Comparison of ENCODE assay signal across 27 cellular contexts in the genomic region with DNA sequence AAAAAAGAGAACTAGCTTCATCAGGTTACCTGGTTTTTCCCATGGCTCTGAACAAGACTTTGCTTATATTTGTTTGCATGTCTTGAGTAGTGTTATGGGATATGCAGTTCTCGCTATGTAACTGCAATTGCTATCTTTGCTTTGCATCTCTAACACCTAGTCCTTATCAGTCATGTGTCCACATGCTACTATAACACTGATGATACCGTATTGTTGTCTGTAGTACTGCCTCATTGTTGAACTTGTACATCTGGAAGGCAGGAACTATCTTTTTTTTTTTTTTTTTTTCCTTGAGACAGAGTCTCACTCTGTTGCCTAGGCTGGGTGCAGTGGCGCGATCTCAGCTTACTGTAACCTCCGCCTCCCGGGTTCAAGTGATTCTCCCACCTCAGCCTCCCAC. TPM values are rescaled to one million over a fixed set of nuclear protein-coding genes. Genes with fewer than 3 reads are reported as not detected.
"Had no signal": no experiment of that assay in that cellular context is flagged by ENCODE, and none has a peak within 500 bp of the region (broad histone marks: within the 10 kb centered on the region; RNA-seq: fewer than 3 reads in every experiment).

No MANE protein-coding gene starts in this region.

- H3K27me3 ChIP-seq: body of pancreas, colonic mucosa, esophagus squamous epithelium, hepatocyte, tibial artery, uterus had no signal

- H3K4me3 Mint-ChIP-seq: activated CD8-positive, alpha-beta T cell treated with anti-CD3 and anti-CD28 coated beads for 36 hours had no signal

- H3K4me3 ChIP-seq: body of pancreas, colonic mucosa, esophagus squamous epithelium, hepatocyte, left ventricle myocardium inferior, mucosa of descending colon, tibial artery, uterus had no signal

- H3K4me1 ChIP-seq: uterus had no signal

- H3K36me3 ChIP-seq: uterus had no signal

- H3K27ac ChIP-seq: body of pancreas, colonic mucosa, esophagus squamous epithelium, hepatocyte, left ventricle myocardium inferior, tibial artery, uterus had no signal

- H3K27me3 Mint-ChIP-seq: activated B cell treated with CpG ODN at 0.5 μM for 24 hours; activated CD8-positive, alpha-beta T cell treated with anti-CD3 and anti-CD28 coated beads for 36 hours; naive thymus-derived CD4-positive, alpha-beta T cell; progenitor cell of endocrine pancreas had no signal

- H3K9me3 ChIP-seq: body of pancreas, colonic mucosa, esophagus squamous epithelium, left ventricle myocardium inferior, mucosa of descending colon, tibial artery, uterus had no signal

- DNase-seq: activated B cell treated with CpG ODN at 0.5 μM for 24 hours; activated CD4-positive, alpha-beta T cell treated with anti-CD3 and anti-CD28 coated beads for 48 hours; activated CD8-positive, alpha-beta T cell treated with anti-CD3 and anti-CD28 coated beads for 36 hours; activated effector memory CD4-positive, alpha-beta T cell treated with Interleukin-2 at 50 U/mL for 16 hours; activated T-cell treated with anti-CD3 and anti-CD28 coated beads, Interleukin-2, amount 50 U/mL, for 4 hours; amygdala; body of pancreas; central memory CD4-positive, alpha-beta T cell; colonic mucosa; effector CD4-positive, alpha-beta T cell; esophagus squamous epithelium; kidney; left ventricle myocardium inferior; mucosa of descending colon; naive thymus-derived CD4-positive, alpha-beta T cell; right cardiac atrium; small intestine; stimulated activated CD4-positive, alpha-beta T cell treated with anti-CD3 and anti-CD28 coated beads, Interleukin-4, amount 100 ng/mL, for 24 hours; stimulated activated naive CD4-positive, alpha-beta T cell; tibial artery; uterus had no signal

- H3K9me3 Mint-ChIP-seq: activated B cell treated with CpG ODN at 0.5 μM for 24 hours; activated CD8-positive, alpha-beta T cell treated with anti-CD3 and anti-CD28 coated beads for 36 hours; activated naive CD4-positive, alpha-beta T cell treated with anti-CD3 and anti-CD28 coated beads, Interleukin-2, amount 50 U/mL, for 72 hours; activated T-cell treated with anti-CD3 and anti-CD28 coated beads, Interleukin-2, amount 50 U/mL, for 4 hours had no signal

- H3K27ac Mint-ChIP-seq: activated B cell treated with CpG ODN at 0.5 μM for 24 hours; activated CD8-positive, alpha-beta T cell treated with anti-CD3 and anti-CD28 coated beads for 36 hours had no signal

RNA-seq across cellular contexts. Expression of gene CNTD1, which starts 37.1 kb away (rescaled TPM):
- total RNA-seq: activated B cell treated with CpG ODN at 0.5 μM for 24 hours; activated T-cell treated with anti-CD3 and anti-CD28 coated beads, Interleukin-2, amount 50 U/mL, for 4 hours; body of pancreas; esophagus squamous epithelium; fibroblast of villous mesenchyme; glomerular endothelial cell; left ventricle myocardium inferior; naive thymus-derived CD4-positive, alpha-beta T cell; progenitor cell of endocrine pancreas; T-helper 2 cell treated with Interferon-gamma antibody and Interleukin-4, amounts not matched to agents 100 ng/mL and 5 ng/mL, for 36 hours had no signal
